Comparison of ENCODE assay signal across 26 cellular contexts in the genomic region with DNA sequence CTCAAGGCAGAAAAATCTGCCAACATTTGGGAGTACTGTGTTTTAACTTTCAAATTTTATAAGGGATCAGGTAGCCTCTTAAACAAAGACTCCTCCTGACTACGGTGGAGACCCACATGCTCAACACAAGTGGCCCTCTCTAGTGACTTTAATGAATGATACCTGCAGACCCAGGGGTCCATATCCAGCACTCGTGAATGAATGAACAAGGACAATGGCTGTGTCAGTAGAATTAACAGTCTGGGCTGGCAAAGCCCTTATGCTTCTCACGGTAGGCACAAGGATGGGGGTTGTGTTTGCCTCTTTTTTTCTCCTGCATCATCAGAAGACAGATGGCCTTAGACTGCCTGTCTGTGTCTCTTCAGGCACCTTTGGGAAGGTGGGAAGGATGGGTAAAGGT.
DNase-seq lines count a peak whose midpoint lies in the region; ATAC-seq and TF ChIP-seq lines count a peak whose summit lies in the region.
"Had no signal": no experiment of that assay in that cellular context is flagged by ENCODE, and none has a peak within 500 bp of the region (broad histone marks: within the 10 kb centered on the region; RNA-seq: fewer than 3 reads in every experiment).

No MANE protein-coding gene starts in this region.

- no peak overlapping the region for H3K4me3 ChIP-seq in HAP-1
- H3K4me3 ChIP-seq: psoas muscle had no signal

- H3K27ac ChIP-seq in CD4-positive, alpha-beta T cell (ENCODE audit: low read depth, low read length): no peak overlapping the region
- H3K27ac ChIP-seq: brain microvascular endothelial cell, epithelial cell of prostate, psoas muscle had no signal

- intact Hi-C loops in CD4-positive, alpha-beta T cell (cut with DNase I, micrococcal nuclease): no loop called here

- no peak for DNase-seq in CD4-positive, alpha-beta T cell
- DNase-seq in DMS79 treated with DMSO at 0.1 percent for 48 hours (lab: John Stamatoyannopoulos, UW) (peak; percentile 57), NCI-H446 treated with DMSO at 0.1 percent for 48 hours (lab: John Stamatoyannopoulos, UW) (peak; percentile 2), endothelial cell (ENCODE audit: low spot score) (no peak), GM13976 (ENCODE audit: low spot score) (no peak), HAP-1 (ENCODE audit: low spot score in 2 of 2) (no peak), SK-N-DZ (ENCODE audit: low spot score) (no peak)
- DNase-seq: activated CD8-positive, alpha-beta memory T cell treated with anti-CD3 and anti-CD28 coated beads, Interleukin-2, amount 10 ng/mL, durations not matched to agents 7 days and 5 days; activated gamma-delta T cell; brain microvascular endothelial cell; Calu3; cortex of kidney; foreskin melanocyte; HFFc6; Kasumi-1; kidney glomerular epithelial cell; mesendoderm; NCI-H1436 treated with DMSO at 0.1 percent for 48 hours; NCI-H510A treated with DMSO at 0.1 percent for 48 hours; psoas muscle; Right ventricle myocardium superior; small intestine; stimulated activated CD4-positive, alpha-beta T cell treated with anti-CD3 and anti-CD28 coated beads, Interleukin-4, amount 100 ng/mL, for 4 hours; T-helper 1 cell had no signal

- peak overlapping the region; percentile 93 for H3K27ac Mint-ChIP-seq in CD4-positive, alpha-beta T cell
- no peak overlapping the region for H3K27ac Mint-ChIP-seq in endothelial cell (ENCODE audit: unreplicated experiment)
- H3K27ac Mint-ChIP-seq: HFFc6 had no signal

- no peaks in the 10 kb centered on the region for H3K9me3 Mint-ChIP-seq in CD4-positive, alpha-beta T cell
- H3K9me3 Mint-ChIP-seq in endothelial cell (ENCODE audit: unreplicated experiment): no peaks in the 10 kb centered on the region
- H3K9me3 Mint-ChIP-seq: HFFc6 had no signal

- no peak for TF ChIP-seq CTCF in CD4-positive, alpha-beta T cell (IDR thresholded peaks at IDR 0.05)
- TF ChIP-seq CTCF in endothelial cell (IDR thresholded peaks at IDR 0.05; ENCODE audit: unreplicated experiment) (no peak), GM13976 (IDR thresholded peaks at IDR 0.05; ENCODE audit: borderline replicate concordance, control extremely low read depth, extremely low read depth, insufficient read depth, missing control alignments) (no peak)

- H3K27me3 ChIP-seq in CD4-positive, alpha-beta T cell (ENCODE audit: control insufficient read depth, insufficient read depth, low read length): no peaks in the 10 kb centered on the region
- H3K27me3 ChIP-seq in HAP-1 (ENCODE audit: low read depth): no peaks in the 10 kb centered on the region
- H3K27me3 ChIP-seq: brain microvascular endothelial cell had no signal

- no peak for ATAC-seq in CD4-positive, alpha-beta T cell (ENCODE audit: poor library complexity)
- ATAC-seq in HG03280 (IDR thresholded peaks at IDR 0.05; ENCODE audit: unreplicated experiment): no peak
- ATAC-seq: activated CD8-positive, alpha-beta memory T cell treated with anti-CD3 and anti-CD28 coated beads, Interleukin-2, amount 10 ng/mL, durations not matched to agents 7 days and 5 days; psoas muscle had no signal

- in situ Hi-C loops in GM13976 (cut with MboI; ENCODE audit: low sequenced_read_pairs, unreplicated experiment) (no loop called here), HAP-1 (cut with MboI; ENCODE audit: low sequenced_read_pairs) (no loop called here)

- CTCF ChIA-PET in CD4-positive, alpha-beta T cell (lab: Charles Lee): interaction anchor here (0.6 kb wide), 1 partner anchor 325 kb away, joined by 3 read pairs; no protein-coding TSS in a partner anchor

- H3K4me1 Mint-ChIP-seq in CD4-positive, alpha-beta T cell (ENCODE audit: low read depth): peaks cover 79% of the 10 kb centered on the region
- peaks cover 36% of the 10 kb centered on the region for H3K4me1 Mint-ChIP-seq in endothelial cell (ENCODE audit: unreplicated experiment)

- H3K4me3 Mint-ChIP-seq in CD4-positive, alpha-beta T cell: peak overlapping the region; percentile 7
- peak overlapping the region; percentile 67 for H3K4me3 Mint-ChIP-seq in endothelial cell (ENCODE audit: unreplicated experiment)
- H3K4me3 Mint-ChIP-seq: activated CD8-positive, alpha-beta memory T cell treated with anti-CD3 and anti-CD28 coated beads, Interleukin-2, amount 10 ng/mL, durations not matched to agents 7 days and 5 days; HFFc6 had no signal

- no peaks in the 10 kb centered on the region for H3K4me1 ChIP-seq in HAP-1
- H3K4me1 ChIP-seq: psoas muscle had no signal

- no peaks in the 10 kb centered on the region for H3K9me3 ChIP-seq in CD4-positive, alpha-beta T cell (ENCODE audit: control insufficient read depth, low read length)
- no peaks in the 10 kb centered on the region for H3K9me3 ChIP-seq in HAP-1
- H3K9me3 ChIP-seq: psoas muscle had no signal

- no peaks in the 10 kb centered on the region for H3K27me3 Mint-ChIP-seq in CD4-positive, alpha-beta T cell
- peaks cover 7% of the 10 kb centered on the region for H3K27me3 Mint-ChIP-seq in endothelial cell (ENCODE audit: unreplicated experiment)
- H3K27me3 Mint-ChIP-seq: activated CD8-positive, alpha-beta memory T cell treated with anti-CD3 and anti-CD28 coated beads, Interleukin-2, amount 10 ng/mL, durations not matched to agents 7 days and 5 days had no signal

- POLR2A ChIA-PET in CD4-positive, alpha-beta T cell (lab: Charles Lee): no interaction called here

- H3K36me3 Mint-ChIP-seq in CD4-positive, alpha-beta T cell (ENCODE audit: low read depth): peaks cover 91% of the 10 kb centered on the region
- H3K36me3 Mint-ChIP-seq in endothelial cell (ENCODE audit: low read depth, unreplicated experiment): peaks cover 58% of the 10 kb centered on the region

- H3K36me3 ChIP-seq in HAP-1 (replicated peaks): no peaks in the 10 kb centered on the region

Comparison
In these comparisons a context has a peak if more than half of its experiments do, and no peak if none do; other contexts are left out.
1. DNase-seq: peak in DMS79 treated with DMSO at 0.1 percent for 48 hours (single experiment) and NCI-H446 treated with DMSO at 0.1 percent for 48 hours (single experiment); none in CD4-positive, alpha-beta T cell (0 of 10), endothelial cell (single experiment), GM13976 (single experiment), HAP-1 (0 of 2) and SK-N-DZ (single experiment).